In the genomic region with DNA sequence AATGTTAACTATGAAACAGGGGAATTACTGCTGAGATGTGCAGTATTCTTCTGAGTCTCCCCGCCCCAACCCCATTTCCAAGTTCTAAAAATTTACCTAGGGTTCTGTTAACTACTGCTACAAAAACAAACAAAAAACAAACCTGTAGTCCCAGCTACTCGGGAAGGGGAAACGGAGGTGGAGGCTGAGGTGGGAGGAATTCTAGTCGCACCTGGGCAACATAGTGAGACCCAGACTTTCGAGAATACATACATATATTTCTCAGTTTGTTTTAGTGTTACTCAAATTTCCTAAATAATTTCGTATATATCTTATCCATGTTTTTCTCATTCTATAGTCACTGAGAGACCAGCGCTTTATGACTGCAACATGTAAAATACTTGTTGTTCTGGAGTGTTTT, we compare ENCODE assay signal across 8 cellular contexts. TPM values are rescaled to one million over a fixed set of nuclear protein-coding genes. Genes with fewer than 3 reads are reported as not detected.
A peak's percentile ranks its signal among the peaks of the same experiment; 100 is the strongest.
DNase-seq lines count a peak whose midpoint lies in the region; ATAC-seq and TF ChIP-seq lines count a peak whose summit lies in the region.

No MANE protein-coding gene starts in this region.

- no peaks in the 10 kb centered on the region for H3K9me3 ChIP-seq in heart right ventricle
- H3K9me3 ChIP-seq in breast epithelium, result no peaks in the 10 kb centered on the region
- H3K9me3 ChIP-seq in mononuclear cell (ENCODE audit: low read depth, low read length), result no peaks in the 10 kb centered on the region
- no peaks in the 10 kb centered on the region for H3K9me3 ChIP-seq in aorta (ENCODE audit: control insufficient read depth, low read length)

- 36 to 38% methylated on average over 7 of the region's 7 CpGs for WGBS in heart right ventricle, 2 donors
- 6 to 10% methylated on average over 7 of the region's 7 CpGs for WGBS in aorta, 2 donors

- H3K36me3 ChIP-seq in heart right ventricle (no peaks in the 10 kb centered on the region), breast epithelium (no peaks in the 10 kb centered on the region), aorta (ENCODE audit: control insufficient read depth in 1 of 2, insufficient read depth in 2 of 2, low read length in 1 of 2) (no peaks in the 10 kb centered on the region)

- DNase-seq in heart right ventricle (no peak), left cardiac atrium (no peak), breast epithelium (ENCODE audit: low spot score in 2 of 2) (no peak), aorta (no peak), islet precursor cell (no peak), NCI-H2081 treated with DMSO at 0.1 percent for 48 hours (lab: John Stamatoyannopoulos, UW) (no peak), mucosa of gallbladder (ENCODE audit: low spot score) (no peak)

- H3K27me3 ChIP-seq in heart right ventricle (no peaks in the 10 kb centered on the region), breast epithelium (no peaks in the 10 kb centered on the region), mononuclear cell (ENCODE audit: insufficient read depth, low read length) (no peaks in the 10 kb centered on the region), aorta (ENCODE audit: control insufficient read depth in 1 of 2, insufficient read depth in 2 of 2, low read length in 1 of 2) (no peaks in the 10 kb centered on the region)

- peak overlapping the region in 8 of 10 donors; percentile 92 to 98 (median 96) for H3K27ac ChIP-seq in heart right ventricle
- peak overlapping the region; percentile 97 for H3K27ac ChIP-seq in breast epithelium
- peak overlapping the region; percentile 62 to 66 for H3K27ac ChIP-seq in aorta (ENCODE audit: low read depth in 1 of 2, low read length in 2 of 2)

- no peak for TF ChIP-seq CTCF in heart right ventricle (IDR thresholded peaks at IDR 0.05)
- TF ChIP-seq CTCF in breast epithelium (IDR thresholded peaks at IDR 0.05), result no peak

- ATAC-seq in heart right ventricle (no peak), left cardiac atrium (no peak), aorta (ENCODE audit: low FRiP score) (no peak)

- TF ChIP-seq POLR2A in breast epithelium (IDR thresholded peaks at IDR 0.05), result no peak

- H3K4me3 ChIP-seq in heart right ventricle (peak overlapping the region; percentile 56 to 98 (median 76)), breast epithelium (peak overlapping the region; percentile 80 to 87 (median 82)), mononuclear cell (ENCODE audit: low read length) (peak overlapping the region; percentile 92), aorta (ENCODE audit: low read length in 2 of 2) (peak overlapping the region; percentile 82 to 98)

- H3K4me1 ChIP-seq in heart right ventricle, result peaks cover 2 to 49% (median 31%) of the 10 kb centered on the region in 9 donors
- peaks cover 0 to 4% of the 10 kb centered on the region in 2 donors for H3K4me1 ChIP-seq in breast epithelium
- peaks cover 32% of the 10 kb centered on the region for H3K4me1 ChIP-seq in mononuclear cell (ENCODE audit: insufficient read depth, low read length)
- H3K4me1 ChIP-seq in aorta (ENCODE audit: control insufficient read depth in 1 of 2, insufficient read depth in 2 of 2, low read length in 2 of 2), result peaks cover 0 to 2% of the 10 kb centered on the region in 2 donors

- intact Hi-C loops in heart right ventricle (cut with DNase I) (loop anchor here in 8 of 10 donors (2.0 to 10.0 kb wide), 4 partner anchors 137 to 160 kb away; partner anchors contain the start of gene FMNL2 (in 1 of the 8)), left cardiac atrium (cut with DNase I) (loop anchor here in 1 of 2 donors (5.0 kb wide), 1 partner anchor 137 kb away; no protein-coding TSS in a partner anchor), breast epithelium (cut with DNase I; ENCODE audit: low total_unique reads) (no loop called here), aorta (cut with DNase I) (no loop called here)

RNA-seq across cellular contexts. Expression of gene STAM2, which starts 1.0 kb away (rescaled TPM):
- total RNA-seq in heart right ventricle, result 10 to 100 TPM; 22.4 to 35.9 (median 27.2) TPM
- 1 to 10 TPM; 6.9 to 7.0 TPM for polyA plus RNA-seq in heart right ventricle
- total RNA-seq in left cardiac atrium, result 10 to 100 TPM; 25.9 to 27.7 TPM
- total RNA-seq in breast epithelium, result 10 to 100 TPM; 31.4 to 73.8 (median 44.6) TPM
- total RNA-seq in mononuclear cell, result 10.4 TPM
- total RNA-seq in aorta, result 10 to 100 TPM; 46.2 to 46.8 TPM
- 10 to 100 TPM; 10.3 to 15.3 TPM for polyA plus RNA-seq in aorta
- total RNA-seq in mucosa of gallbladder, result 31.6 TPM

Comparison
In these comparisons a context has a peak if more than half of its experiments do, and no peak if none do; other contexts are left out.
1. intact Hi-C loops: an anchor here in heart right ventricle (2.0 to 10.0 kb wide); none called in breast epithelium and aorta.